8 cellular contexts compared by ENCODE assay signal in genomic region chr9:134403682-134404301, GRCh38.
DNase-seq lines count a peak whose midpoint lies in the region; ATAC-seq and TF ChIP-seq lines count a peak whose summit lies in the region.

No MANE protein-coding gene starts in this region.

- in situ Hi-C loops in G401 (cut with HindIII; ENCODE audit: low sequenced_read_pairs): no loop called here

- TF ChIP-seq POLR2A in body of pancreas (IDR thresholded peaks at IDR 0.05): peak in 1 of 3 donors; percentile 15
- TF ChIP-seq POLR2A in right lobe of liver (IDR thresholded peaks at IDR 0.05): no peak

- H3K9me3 ChIP-seq in body of pancreas (no peaks in the 10 kb centered on the region), right lobe of liver (no peaks in the 10 kb centered on the region), tibial artery (peaks cover 0 to 5% (median 0%) of the 10 kb centered on the region in 3 donors)

- DNase-seq in G401 (ENCODE audit: low spot score) (peak; percentile 86), RWPE1 (ENCODE audit: low spot score) (no peak), body of pancreas (peak; percentile 41 to 82 (median 62)), right lobe of liver (peak; percentile 77 to 81 (median 80)), tibial artery (peak; percentile 89 to 91), HK-2 (ENCODE audit: unreplicated experiment) (no peak)

- intact Hi-C loops in body of pancreas (cut with DNase I): no loop called here
- intact Hi-C loops in right lobe of liver (cut with DNase I): no loop called here
- intact Hi-C loops in tibial artery (cut with DNase I; ENCODE audit: low total_unique reads): no loop called here

- no peak for ATAC-seq in body of pancreas
- ATAC-seq in right lobe of liver: peak in 3 of 4 donors; percentile 3 to 11 (median 3)
- ATAC-seq in GM21423 (IDR thresholded peaks at IDR 0.05; ENCODE audit: unreplicated experiment): no peak
- no peak for ATAC-seq in GM19467 (IDR thresholded peaks at IDR 0.05; ENCODE audit: unreplicated experiment)

- 66% methylated on average over 17 of the region's 17 CpGs; no CpG with 5 or more reads in 1 of the 2 donors for WGBS in body of pancreas, 2 donors
- no CpG with 5 or more reads among the region's 17 CpGs for WGBS in right lobe of liver (ENCODE audit: insufficient coverage, low coverage, low lambda C conversion rate, missing lambda C conversion rate)

- H3K27ac ChIP-seq in RWPE1 (peak overlapping the region; percentile 97), body of pancreas (peak overlapping the region in 2 of 4 donors; percentile 10 to 48), right lobe of liver (peak overlapping the region; percentile 19 to 84 (median 55)), tibial artery (peak overlapping the region; percentile 79 to 81)

- TF ChIP-seq CTCF in RWPE1 (conservative IDR thresholded peaks at IDR 0.05; ENCODE audit: low read depth): no peak
- TF ChIP-seq CTCF in body of pancreas (IDR thresholded peaks at IDR 0.05): no peak
- TF ChIP-seq CTCF in right lobe of liver (IDR thresholded peaks at IDR 0.05): no peak
- TF ChIP-seq CTCF in tibial artery (IDR thresholded peaks at IDR 0.05): peak in 1 of 2 experiments; percentile 3

- peaks cover 58% of the 10 kb centered on the region for H3K4me1 ChIP-seq in body of pancreas
- peaks cover 11 to 93% (median 51%) of the 10 kb centered on the region in 4 donors for H3K4me1 ChIP-seq in right lobe of liver
- peaks cover 37 to 82% (median 72%) of the 10 kb centered on the region in 4 donors for H3K4me1 ChIP-seq in tibial artery

- no peaks in the 10 kb centered on the region for H3K36me3 ChIP-seq in body of pancreas (replicated peaks in 1 of 2; ENCODE audit: insufficient read depth in 1 of 2, low read depth in 2 of 2)
- H3K36me3 ChIP-seq in right lobe of liver: peaks cover 0 to 17% (median 10%) of the 10 kb centered on the region in 4 donors
- H3K36me3 ChIP-seq in tibial artery: peaks cover 0 to 12% (median 4%) of the 10 kb centered on the region in 3 donors

- H3K4me3 ChIP-seq in body of pancreas (no peak overlapping the region), right lobe of liver (no peak overlapping the region), tibial artery (no peak overlapping the region)

- CTCF ChIA-PET in RWPE1 (lab: Yijun Ruan, JAX): interaction anchor here (0.6 to 0.7 kb wide), 2 partner anchors 32 to 45 kb away, joined by 3 read pairs; no protein-coding TSS in a partner anchor

- H3K27me3 ChIP-seq in body of pancreas (no peaks in the 10 kb centered on the region), right lobe of liver (no peaks in the 10 kb centered on the region), tibial artery (no peaks in the 10 kb centered on the region)

- POLR2A ChIA-PET in RWPE1 (lab: Yijun Ruan, JAX; ENCODE audit: low non-redundant PET): no interaction called here

Comparison
In these comparisons a context has a peak if more than half of its experiments do, and no peak if none do; other contexts are left out.
1. DNase-seq: peak in G401 (single experiment), body of pancreas (4 of 4), right lobe of liver (3 of 3) and tibial artery (2 of 2); none in RWPE1 (single experiment) and HK-2 (single experiment).
2. ATAC-seq: peak in right lobe of liver (3 of 4); none in body of pancreas (single experiment), GM21423 (single experiment) and GM19467 (single experiment).